In genomic region chr4:48804584-48805301, GRCh38 we compare ENCODE assay signal across 2 cellular contexts.
TF ChIP-seq lines count a peak whose summit lies in the region.

No MANE protein-coding gene starts in this region.

TF ChIP-seq in GM12878, 131 proteins besides CTCF, POLR2A, EP300 and RAD21:
- TF ChIP-seq NR2C1 (IDR thresholded peaks at IDR 0.05) (peak; percentile 53; the same call in 1 of the 2 replicates), PAX8 (IDR thresholded peaks at IDR 0.05) (no peak), NFXL1 (IDR thresholded peaks at IDR 0.05; ENCODE audit: borderline replicate concordance) (no peak), NFIC (IDR thresholded peaks at IDR 0.05; ENCODE audit: low read depth, low read length) (no peak)
- TF ChIP-seq, protein P1, sequence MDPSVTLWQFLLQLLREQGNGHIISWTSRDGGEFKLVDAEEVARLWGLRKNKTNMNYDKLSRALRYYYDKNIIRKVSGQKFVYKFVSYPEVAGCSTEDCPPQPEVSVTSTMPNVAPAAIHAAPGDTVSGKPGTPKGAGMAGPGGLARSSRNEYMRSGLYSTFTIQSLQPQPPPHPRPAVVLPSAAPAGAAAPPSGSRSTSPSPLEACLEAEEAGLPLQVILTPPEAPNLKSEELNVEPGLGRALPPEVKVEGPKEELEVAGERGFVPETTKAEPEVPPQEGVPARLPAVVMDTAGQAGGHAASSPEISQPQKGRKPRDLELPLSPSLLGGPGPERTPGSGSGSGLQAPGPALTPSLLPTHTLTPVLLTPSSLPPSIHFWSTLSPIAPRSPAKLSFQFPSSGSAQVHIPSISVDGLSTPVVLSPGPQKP (IDR thresholded peaks at IDR 0.05; ENCODE audit: low read depth, low read length): no peak

TF ChIP-seq in liver, 16 proteins besides CTCF, POLR2A, EP300 and RAD21:
- peak; percentile 83 to 94 for TF ChIP-seq HNF4A (conservative IDR thresholded peaks at IDR 0.05)
- no peak for TF ChIP-seq EGR1 (IDR thresholded peaks at IDR 0.05; ENCODE audit: low read depth in 2 of 2)
- TF ChIP-seq FOXA1 (IDR thresholded peaks at IDR 0.05): no peak
- peak; percentile 71 to 77 for TF ChIP-seq RXRA (IDR thresholded peaks at IDR 0.05)
- TF ChIP-seq YY1 (IDR thresholded peaks at IDR 0.05): peak; percentile 57
- TF ChIP-seq, protein P2, sequence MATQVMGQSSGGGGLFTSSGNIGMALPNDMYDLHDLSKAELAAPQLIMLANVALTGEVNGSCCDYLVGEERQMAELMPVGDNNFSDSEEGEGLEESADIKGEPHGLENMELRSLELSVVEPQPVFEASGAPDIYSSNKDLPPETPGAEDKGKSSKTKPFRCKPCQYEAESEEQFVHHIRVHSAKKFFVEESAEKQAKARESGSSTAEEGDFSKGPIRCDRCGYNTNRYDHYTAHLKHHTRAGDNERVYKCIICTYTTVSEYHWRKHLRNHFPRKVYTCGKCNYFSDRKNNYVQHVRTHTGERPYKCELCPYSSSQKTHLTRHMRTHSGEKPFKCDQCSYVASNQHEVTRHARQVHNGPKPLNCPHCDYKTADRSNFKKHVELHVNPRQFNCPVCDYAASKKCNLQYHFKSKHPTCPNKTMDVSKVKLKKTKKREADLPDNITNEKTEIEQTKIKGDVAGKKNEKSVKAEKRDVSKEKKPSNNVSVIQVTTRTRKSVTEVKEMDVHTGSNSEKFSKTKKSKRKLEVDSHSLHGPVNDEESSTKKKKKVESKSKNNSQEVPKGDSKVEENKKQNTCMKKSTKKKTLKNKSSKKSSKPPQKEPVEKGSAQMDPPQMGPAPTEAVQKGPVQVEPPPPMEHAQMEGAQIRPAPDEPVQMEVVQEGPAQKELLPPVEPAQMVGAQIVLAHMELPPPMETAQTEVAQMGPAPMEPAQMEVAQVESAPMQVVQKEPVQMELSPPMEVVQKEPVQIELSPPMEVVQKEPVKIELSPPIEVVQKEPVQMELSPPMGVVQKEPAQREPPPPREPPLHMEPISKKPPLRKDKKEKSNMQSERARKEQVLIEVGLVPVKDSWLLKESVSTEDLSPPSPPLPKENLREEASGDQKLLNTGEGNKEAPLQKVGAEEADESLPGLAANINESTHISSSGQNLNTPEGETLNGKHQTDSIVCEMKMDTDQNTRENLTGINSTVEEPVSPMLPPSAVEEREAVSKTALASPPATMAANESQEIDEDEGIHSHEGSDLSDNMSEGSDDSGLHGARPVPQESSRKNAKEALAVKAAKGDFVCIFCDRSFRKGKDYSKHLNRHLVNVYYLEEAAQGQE (IDR thresholded peaks at IDR 0.05): no peak
- no peak for TF ChIP-seq ATF3 (IDR thresholded peaks at IDR 0.05)
- no peak for TF ChIP-seq TAF1 (conservative IDR thresholded peaks at IDR 0.05)
- TF ChIP-seq, protein P3, sequence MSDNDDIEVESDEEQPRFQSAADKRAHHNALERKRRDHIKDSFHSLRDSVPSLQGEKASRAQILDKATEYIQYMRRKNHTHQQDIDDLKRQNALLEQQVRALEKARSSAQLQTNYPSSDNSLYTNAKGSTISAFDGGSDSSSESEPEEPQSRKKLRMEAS (IDR thresholded peaks at IDR 0.05): peak; percentile 67
- TF ChIP-seq FOXA2 (IDR thresholded peaks at IDR 0.05): no peak
- peak; percentile 98 for TF ChIP-seq NR2F2 (IDR thresholded peaks at IDR 0.05)
- peak in 1 of 2 donors; percentile 63 for TF ChIP-seq GABPA (IDR thresholded peaks at IDR 0.05 in 1 of 2, conservative IDR thresholded peaks at IDR 0.05 in 1 of 2)
- peak; percentile 85 for TF ChIP-seq SP1 (IDR thresholded peaks at IDR 0.05)
- peak in 1 of 2 donors; percentile 33 for TF ChIP-seq JUND (IDR thresholded peaks at IDR 0.05)
- TF ChIP-seq HNF4G (IDR thresholded peaks at IDR 0.05): peak; percentile 35
- TF ChIP-seq, protein P4, sequence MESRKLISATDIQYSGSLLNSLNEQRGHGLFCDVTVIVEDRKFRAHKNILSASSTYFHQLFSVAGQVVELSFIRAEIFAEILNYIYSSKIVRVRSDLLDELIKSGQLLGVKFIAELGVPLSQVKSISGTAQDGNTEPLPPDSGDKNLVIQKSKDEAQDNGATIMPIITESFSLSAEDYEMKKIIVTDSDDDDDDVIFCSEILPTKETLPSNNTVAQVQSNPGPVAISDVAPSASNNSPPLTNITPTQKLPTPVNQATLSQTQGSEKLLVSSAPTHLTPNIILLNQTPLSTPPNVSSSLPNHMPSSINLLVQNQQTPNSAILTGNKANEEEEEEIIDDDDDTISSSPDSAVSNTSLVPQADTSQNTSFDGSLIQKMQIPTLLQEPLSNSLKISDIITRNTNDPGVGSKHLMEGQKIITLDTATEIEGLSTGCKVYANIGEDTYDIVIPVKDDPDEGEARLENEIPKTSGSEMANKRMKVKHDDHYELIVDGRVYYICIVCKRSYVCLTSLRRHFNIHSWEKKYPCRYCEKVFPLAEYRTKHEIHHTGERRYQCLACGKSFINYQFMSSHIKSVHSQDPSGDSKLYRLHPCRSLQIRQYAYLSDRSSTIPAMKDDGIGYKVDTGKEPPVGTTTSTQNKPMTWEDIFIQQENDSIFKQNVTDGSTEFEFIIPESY (IDR thresholded peaks at IDR 0.05): peak; percentile 34
